ENCODE assay signal across 8 cellular contexts in genomic region chr18:8478968-8479370, GRCh38.
"Had no signal": no experiment of that assay in that cellular context is flagged by ENCODE, and none has a peak within 500 bp of the region (broad histone marks: within the 10 kb centered on the region; RNA-seq: fewer than 3 reads in every experiment).

No MANE protein-coding gene starts in this region.

- DNase-seq: tibial artery had no signal

- H3K36me3 Mint-ChIP-seq: WTC11 had no signal

- H3K9me3 ChIP-seq: colonic mucosa, gastrocnemius medialis, tibial artery had no signal

- H3K27me3 ChIP-seq: cardiac muscle cell, colonic mucosa, gastrocnemius medialis had no signal

- H3K4me3 Mint-ChIP-seq: activated CD8-positive, alpha-beta T cell treated with anti-CD3 and anti-CD28 coated beads, Interleukin-2, amount 10 ng/mL, durations not matched to agents 7 days and 5 days; activated T-helper 1 cell treated with anti-CD3 and anti-CD28 coated beads, Interleukin-12 subunit alpha, Interleukin-12 subunit beta, Interleukin-2, Interleukin-4 antibody, amounts not matched to agents 30 ng/mL and 10 ng/mL and 1 ng/mL, durations not matched to agents 14 hours and 24 hours and 36 hours; WTC11 had no signal

- H3K4me3 ChIP-seq: cardiac muscle cell, colonic mucosa, gastrocnemius medialis, smooth muscle cell, tibial artery had no signal

- H3K36me3 ChIP-seq: cardiac muscle cell, colonic mucosa, gastrocnemius medialis, tibial artery had no signal

- H3K27ac Mint-ChIP-seq: activated CD8-positive, alpha-beta T cell treated with anti-CD3 and anti-CD28 coated beads, Interleukin-2, amount 10 ng/mL, durations not matched to agents 7 days and 5 days; activated T-helper 1 cell treated with anti-CD3 and anti-CD28 coated beads, Interleukin-12 subunit alpha, Interleukin-12 subunit beta, Interleukin-2, Interleukin-4 antibody, amounts not matched to agents 30 ng/mL and 10 ng/mL and 1 ng/mL, durations not matched to agents 14 hours and 24 hours and 36 hours; WTC11 had no signal

- H3K4me1 ChIP-seq: colonic mucosa, gastrocnemius medialis, tibial artery had no signal

- H3K9me3 Mint-ChIP-seq: activated T-helper 1 cell treated with anti-CD3 and anti-CD28 coated beads, Interleukin-12 subunit alpha, Interleukin-12 subunit beta, Interleukin-2, Interleukin-4 antibody, amounts not matched to agents 30 ng/mL and 10 ng/mL and 1 ng/mL, durations not matched to agents 14 hours and 24 hours and 36 hours; WTC11 had no signal

- H3K27ac ChIP-seq: cardiac muscle cell, colonic mucosa, gastrocnemius medialis, tibial artery had no signal
